Comparison of ENCODE assay signal across 1 cellular context in genomic region chr4:74206088-74206826, GRCh38.
TF ChIP-seq lines count a peak whose summit lies in the region.

No MANE protein-coding gene starts in this region.

TF ChIP-seq in K562, 482 proteins besides CTCF, POLR2A, EP300 and RAD21 (continued from another document and continues in another):
- TF ChIP-seq THAP7 (CRISPR knock-in tag; IDR thresholded peaks at IDR 0.05) (no peak), BRCA1 (IDR thresholded peaks at IDR 0.05) (no peak), BRCA1 (CRISPR knock-in tag; IDR thresholded peaks at IDR 0.05) (no peak), ZNF740 (CRISPR knock-in tag; IDR thresholded peaks at IDR 0.05) (no peak), ZNF740 (tag; IDR thresholded peaks at IDR 0.05) (no peak), ELK1 (CRISPR knock-in tag; IDR thresholded peaks at IDR 0.05) (no peak), TAL1 (IDR thresholded peaks at IDR 0.05) (peak; percentile 84), IRF9 (tag; IDR thresholded peaks at IDR 0.05) (no peak), MED1 (CRISPR knock-in tag; IDR thresholded peaks at IDR 0.05; ENCODE audit: borderline replicate concordance) (no peak), RNF219 (CRISPR knock-in tag; IDR thresholded peaks at IDR 0.05) (no peak), U2AF1 (optimal IDR thresholded peaks at IDR 0.05; ENCODE audit: low read depth, low read length) (no peak), POLR2H (tag; IDR thresholded peaks at IDR 0.05; ENCODE audit: low read depth) (no peak), C11orf30 (IDR thresholded peaks at IDR 0.05; ENCODE audit: low read depth) (no peak), ZNF407 (IDR thresholded peaks at IDR 0.05; ENCODE audit: low read depth) (no peak), NFYB (IDR thresholded peaks at IDR 0.05; ENCODE audit: extremely low read depth, insufficient read length) (no peak), ZNF589 (CRISPR knock-in tag; IDR thresholded peaks at IDR 0.05; ENCODE audit: low read depth) (0 out of 2 replicates have a peak, but pooled peaks have one; percentile 32), HIVEP1 (CRISPR knock-in tag; IDR thresholded peaks at IDR 0.05) (no peak), RBFOX2 (IDR thresholded peaks at IDR 0.05; ENCODE audit: low read depth, low read length) (no peak), XRCC4 (IDR thresholded peaks at IDR 0.05; ENCODE audit: extremely low read depth, insufficient read depth, insufficient read length) (no peak), KLF13 (tag; IDR thresholded peaks at IDR 0.05; ENCODE audit: borderline replicate concordance, low read depth) (no peak), NFXL1 (CRISPR knock-in tag; IDR thresholded peaks at IDR 0.05) (no peak), CTCFL (IDR thresholded peaks at IDR 0.05; ENCODE audit: borderline replicate concordance, insufficient read depth, low read depth, low read length, poor library complexity, severe bottlenecking) (no peak), ZNF24 (IDR thresholded peaks at IDR 0.05) (no peak), ZNF592 (IDR thresholded peaks at IDR 0.05) (0 out of 2 replicates have a peak, but pooled peaks have one; percentile 9), CBX2 (IDR thresholded peaks at IDR 0.05; ENCODE audit: insufficient read depth, low read length, poor library complexity, severe bottlenecking) (no peak), ZSCAN29 (IDR thresholded peaks at IDR 0.05) (no peak), ZNF445 (CRISPR knock-in tag; IDR thresholded peaks at IDR 0.05; ENCODE audit: low read depth) (no peak), NRF1 (conservative IDR thresholded peaks at IDR 0.05 in 1 of 2, IDR thresholded peaks at IDR 0.05 in 1 of 2) (no peak), POLR3A (IDR thresholded peaks at IDR 0.05; ENCODE audit: borderline replicate concordance, extremely low read depth, insufficient read depth, insufficient read length) (no peak), SRSF7 (optimal IDR thresholded peaks at IDR 0.05; ENCODE audit: low read depth, low read length) (no peak), TFAP4 (CRISPR knock-in tag; IDR thresholded peaks at IDR 0.05; ENCODE audit: borderline replicate concordance) (peak; percentile 87), PCBP1 (IDR thresholded peaks at IDR 0.05; ENCODE audit: low read depth, low read length, poor library complexity, severe bottlenecking) (no peak), BRD4 (IDR thresholded peaks at IDR 0.05) (no peak), CCNT2 (IDR thresholded peaks at IDR 0.05; ENCODE audit: borderline replicate concordance, extremely low read depth, insufficient read length, low read depth, low read length) (peak; percentile 30), CHD2 (IDR thresholded peaks at IDR 0.05; ENCODE audit: low read depth, low read length) (no peak), TEAD1 (CRISPR knock-in tag; IDR thresholded peaks at IDR 0.05) (peak in 1 of 2 experiments; percentile 71; a peak in 2 of 4 replicates), CBX3 (IDR thresholded peaks at IDR 0.05; ENCODE audit: borderline replicate concordance in 1 of 2, low read length in 2 of 2) (no peak), ZNF384 (IDR thresholded peaks at IDR 0.05; ENCODE audit: low read depth, low read length) (peak; percentile 60; the same call in 1 of the 2 replicates), YBX1 (IDR thresholded peaks at IDR 0.05) (no peak), RCOR1 (IDR thresholded peaks at IDR 0.05; ENCODE audit: borderline replicate concordance in 1 of 2, low read depth in 2 of 2, low read length in 2 of 2) (peak; percentile 59 to 71; a peak in 2 of 4 replicates), POLR2AphosphoS5 (IDR thresholded peaks at IDR 0.05; ENCODE audit: control insufficient read depth, insufficient read depth, low read depth, low read length) (peak; percentile 81)
